14 cellular contexts compared by ENCODE assay signal in the genomic region with DNA sequence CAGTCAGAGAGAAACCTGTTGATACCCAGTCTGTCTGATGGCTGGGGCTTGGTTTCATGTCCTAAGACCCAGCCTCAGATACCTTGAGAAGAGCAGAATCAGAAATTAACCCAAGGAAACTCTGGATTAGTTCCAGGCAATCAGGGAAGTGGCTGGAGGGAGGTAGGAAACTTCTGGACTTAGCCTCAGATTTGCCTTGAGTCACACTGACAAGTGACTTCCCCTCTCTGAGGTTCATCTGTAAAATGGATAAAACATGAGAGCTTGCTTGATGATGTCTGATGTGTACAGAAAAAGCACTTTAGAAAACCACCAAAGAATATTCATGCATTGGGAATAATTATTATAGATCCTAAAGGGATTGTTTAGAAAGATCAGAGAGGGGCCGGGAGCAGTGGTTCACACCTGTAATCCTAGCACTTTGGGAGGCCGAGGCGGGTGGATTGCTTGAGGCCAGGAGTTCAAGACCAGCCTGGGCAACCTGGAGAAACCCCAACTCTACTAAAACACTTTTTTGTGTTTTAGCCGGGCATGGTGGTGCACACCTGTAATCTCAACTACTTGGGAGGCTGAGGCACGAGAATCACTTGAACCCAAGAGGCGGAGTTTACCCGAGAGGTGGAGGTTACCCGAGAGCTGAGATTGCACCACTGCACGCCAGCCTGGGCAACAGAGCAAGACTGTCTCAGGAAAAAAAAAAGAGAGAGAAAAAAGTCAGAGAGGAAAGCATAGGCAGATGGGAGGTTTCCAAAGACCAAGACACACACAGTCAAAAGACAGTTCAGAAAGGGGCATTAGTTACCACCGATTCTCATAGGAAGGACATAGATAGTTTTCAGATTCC. TPM values are rescaled to one million over a fixed set of nuclear protein-coding genes. Genes with fewer than 3 reads are reported as not detected.
A peak's percentile ranks its signal among the peaks of the same experiment; 100 is the strongest.
DNase-seq lines count a peak whose midpoint lies in the region; ATAC-seq and TF ChIP-seq lines count a peak whose summit lies in the region.
"Had no signal": no experiment of that assay in that cellular context is flagged by ENCODE, and none has a peak within 500 bp of the region (broad histone marks: within the 10 kb centered on the region; RNA-seq: fewer than 3 reads in every experiment).

No MANE protein-coding gene starts in this region.

- H3K4me3 ChIP-seq in vagina, result no peak overlapping the region
- H3K4me3 ChIP-seq: GM23248 had no signal

- CTCF ChIA-PET in T-cell (lab: Charles Lee), result interaction anchor here in 1 of 2 donors (0.5 kb wide), 1 partner anchor 821 kb away, joined by 3 read pairs; no protein-coding TSS in a partner anchor

- intact Hi-C loops in vagina (cut with DNase I), result no loop called here

- TF ChIP-seq POLR2A in vagina (IDR thresholded peaks at IDR 0.05), result no peak

- H3K36me3 ChIP-seq in vagina, result no peaks in the 10 kb centered on the region

- peaks cover 3% of the 10 kb centered on the region for H3K36me3 Mint-ChIP-seq in stimulated activated naive CD8-positive, alpha-beta T cell treated with anti-CD3 and anti-CD28 coated beads, Interleukin-15, Interleukin-2, amounts not matched to agents 100 ng/mL and 50 ng/mL, for 24 hours (ENCODE audit: low read depth)
- H3K36me3 Mint-ChIP-seq in T-cell, result no peaks in the 10 kb centered on the region
- H3K36me3 Mint-ChIP-seq in glutamatergic neuron (ENCODE audit: unreplicated experiment), result peaks cover 5% of the 10 kb centered on the region

- H3K9me3 Mint-ChIP-seq in stimulated activated naive CD8-positive, alpha-beta T cell treated with anti-CD3 and anti-CD28 coated beads, Interleukin-15, Interleukin-2, amounts not matched to agents 100 ng/mL and 50 ng/mL, for 24 hours, result no peaks in the 10 kb centered on the region
- H3K9me3 Mint-ChIP-seq in T-cell (no peaks in the 10 kb centered on the region), glutamatergic neuron (ENCODE audit: unreplicated experiment) (no peaks in the 10 kb centered on the region)
- H3K9me3 Mint-ChIP-seq: endodermal cell had no signal

- peak overlapping the region; percentile 84 for H3K4me3 Mint-ChIP-seq in stimulated activated naive CD8-positive, alpha-beta T cell treated with anti-CD3 and anti-CD28 coated beads, Interleukin-15, Interleukin-2, amounts not matched to agents 100 ng/mL and 50 ng/mL, for 24 hours
- H3K4me3 Mint-ChIP-seq in T-cell (peak overlapping the region in 2 of 3 donors; percentile 29 to 93), glutamatergic neuron (ENCODE audit: unreplicated experiment) (no peak overlapping the region)
- H3K4me3 Mint-ChIP-seq: endodermal cell had no signal

- no peak for ATAC-seq in stimulated activated naive CD8-positive, alpha-beta T cell treated with anti-CD3 and anti-CD28 coated beads, Interleukin-15, Interleukin-2, amounts not matched to agents 100 U/mL and 50 U/mL, for 24 hours
- ATAC-seq in T-cell (replicated peaks in 1 of 4) (no peak), HG02852 (IDR thresholded peaks at IDR 0.05; ENCODE audit: unreplicated experiment) (no peak)
- ATAC-seq: foreskin keratinocyte had no signal

- no peaks in the 10 kb centered on the region for H3K9me3 ChIP-seq in vagina

- H3K27me3 Mint-ChIP-seq in stimulated activated naive CD8-positive, alpha-beta T cell treated with anti-CD3 and anti-CD28 coated beads, Interleukin-15, Interleukin-2, amounts not matched to agents 100 ng/mL and 50 ng/mL, for 24 hours, result peaks cover 55% of the 10 kb centered on the region
- peaks cover 26 to 34% of the 10 kb centered on the region in 2 donors for H3K27me3 Mint-ChIP-seq in T-cell
- H3K27me3 Mint-ChIP-seq in glutamatergic neuron (ENCODE audit: unreplicated experiment), result peaks cover 6% of the 10 kb centered on the region

- peaks cover 17% of the 10 kb centered on the region for H3K4me1 ChIP-seq in vagina
- H3K4me1 ChIP-seq: foreskin keratinocyte had no signal

- POLR2A ChIA-PET in T-cell (lab: Charles Lee), result no interaction called here

- TF ChIP-seq CTCF in vagina (IDR thresholded peaks at IDR 0.05) (no peak), glutamatergic neuron (IDR thresholded peaks at IDR 0.05; ENCODE audit: partially characterized antibody, unreplicated experiment) (no peak)

- peaks cover 73% of the 10 kb centered on the region for H3K4me1 Mint-ChIP-seq in stimulated activated naive CD8-positive, alpha-beta T cell treated with anti-CD3 and anti-CD28 coated beads, Interleukin-15, Interleukin-2, amounts not matched to agents 100 ng/mL and 50 ng/mL, for 24 hours (ENCODE audit: low read depth)
- peaks cover 39 to 61% (median 46%) of the 10 kb centered on the region in 3 donors for H3K4me1 Mint-ChIP-seq in T-cell
- H3K4me1 Mint-ChIP-seq in glutamatergic neuron (ENCODE audit: low read depth, unreplicated experiment), result peaks cover 20% of the 10 kb centered on the region
- H3K4me1 Mint-ChIP-seq: endodermal cell had no signal

- no peak overlapping the region for H3K27ac Mint-ChIP-seq in stimulated activated naive CD8-positive, alpha-beta T cell treated with anti-CD3 and anti-CD28 coated beads, Interleukin-15, Interleukin-2, amounts not matched to agents 100 ng/mL and 50 ng/mL, for 24 hours
- H3K27ac Mint-ChIP-seq in T-cell (peak overlapping the region in 1 of 2 donors; percentile 28), glutamatergic neuron (ENCODE audit: unreplicated experiment) (no peak overlapping the region)
- H3K27ac Mint-ChIP-seq: endodermal cell had no signal

- no peaks in the 10 kb centered on the region for H3K27me3 ChIP-seq in vagina

- DNase-seq in stimulated activated naive CD8-positive, alpha-beta T cell treated with anti-CD3 and anti-CD28 coated beads, Interleukin-15, Interleukin-2, amounts not matched to agents 100 U/mL and 50 U/mL, for 24 hours, result no peak
- DNase-seq in T-cell, result no peak
- peak; percentile 39 for DNase-seq in medulla oblongata (ENCODE audit: extremely low spot score)
- no peak for DNase-seq in vagina (ENCODE audit: extremely low spot score in 2 of 2)
- DNase-seq in glutamatergic neuron, result no peak
- DNase-seq in hippocampal formation (lab: John Stamatoyannopoulos, UW), result no peak
- DNase-seq: activated gamma-delta T cell; DMS79 treated with DMSO at 0.1 percent for 48 hours; endodermal cell; foreskin keratinocyte; GM23248; stimulated activated CD8-positive, alpha-beta memory T cell treated with anti-CD3 and anti-CD28 coated beads, Interleukin-4, amount 100 ng/mL, for 48 hours had no signal

- peak overlapping the region; percentile 30 for H3K27ac ChIP-seq in vagina
- H3K27ac ChIP-seq: foreskin keratinocyte, GM23248 had no signal

RNA-seq across cellular contexts. Expression of gene CIITA, which starts 3.8 kb away (rescaled TPM):
- total RNA-seq in T-cell (10 to 100 TPM; 10.5 to 36.7 (median 12.5) TPM), vagina (16.7 TPM), glutamatergic neuron (ENCODE audit: unreplicated experiment) (0.69 TPM)
- total RNA-seq: GM23248 had no signal
